Comparison of ENCODE assay signal across 10 cellular contexts in genomic region chr5:76953551-76954382, GRCh38. TPM values are rescaled to one million over a fixed set of nuclear protein-coding genes. Genes with fewer than 3 reads are reported as not detected.
DNase-seq lines count a peak whose midpoint lies in the region; ATAC-seq and TF ChIP-seq lines count a peak whose summit lies in the region.
"Had no signal": no experiment of that assay in that cellular context is flagged by ENCODE, and none has a peak within 500 bp of the region (broad histone marks: within the 10 kb centered on the region; RNA-seq: fewer than 3 reads in every experiment).

No MANE protein-coding gene starts in this region.

- H3K4me1 ChIP-seq in Peyer's patch (peaks cover 0 to 6% (median 0%) of the 10 kb centered on the region in 4 donors), fibroblast of lung (ENCODE audit: control insufficient read depth, extremely low read depth, insufficient read depth, low read length) (no peaks in the 10 kb centered on the region), neural progenitor cell (no peaks in the 10 kb centered on the region)

- intact Hi-C loops in activated CD4-positive, alpha-beta memory T cell treated with anti-CD3 and anti-CD28 coated beads for 36 hours (cut with micrococcal nuclease) = no loop called here

- no peak for ATAC-seq in GM18498 (IDR thresholded peaks at IDR 0.05; ENCODE audit: unreplicated experiment)

- peaks cover 34% of the 10 kb centered on the region for H3K27me3 Mint-ChIP-seq in neural progenitor cell (ENCODE audit: insufficient read depth, low read depth)
- H3K27me3 Mint-ChIP-seq in activated CD4-positive, alpha-beta memory T cell treated with anti-CD3 and anti-CD28 coated beads for 36 hours = peaks cover 37% of the 10 kb centered on the region

- TF ChIP-seq CTCF in AG04449 (IDR thresholded peaks at IDR 0.05; ENCODE audit: insufficient read depth, low read length, missing control alignments) (no peak), Peyer's patch (IDR thresholded peaks at IDR 0.05) (no peak), fibroblast of lung (conservative IDR thresholded peaks at IDR 0.05 in 1 of 2, IDR thresholded peaks at IDR 0.05 in 1 of 2; ENCODE audit: low read depth in 1 of 2, low read length in 2 of 2) (no peak), neural progenitor cell (IDR thresholded peaks at IDR 0.05) (peak; percentile 30)

- no peak for DNase-seq in AG04449 (ENCODE audit: low read depth, low spot score)
- no peak for DNase-seq in Peyer's patch
- peak; percentile 23 to 59 for DNase-seq in fibroblast of lung (ENCODE audit: low read depth in 2 of 2)
- peak; percentile 63 for DNase-seq in neural progenitor cell (ENCODE audit: low spot score)
- no peak for DNase-seq in GDM1 (lab: John Stamatoyannopoulos, UW)
- DNase-seq in activated CD4-positive, alpha-beta memory T cell treated with anti-CD3 and anti-CD28 coated beads for 36 hours = no peak
- DNase-seq in DMS153 treated with DMSO at 0.1 percent for 48 hours (lab: John Stamatoyannopoulos, UW; ENCODE audit: unreplicated experiment) = no peak
- DNase-seq: immature natural killer cell, NCI-H774 had no signal

- H4K20me1 ChIP-seq in fibroblast of lung (ENCODE audit: control insufficient read depth, extremely low read depth, insufficient read depth, low read length) (no peaks in the 10 kb centered on the region), neural progenitor cell (ENCODE audit: low read depth) (no peaks in the 10 kb centered on the region)

- peaks cover 6% of the 10 kb centered on the region for H3K9me3 Mint-ChIP-seq in neural progenitor cell
- no peaks in the 10 kb centered on the region for H3K9me3 Mint-ChIP-seq in activated CD4-positive, alpha-beta memory T cell treated with anti-CD3 and anti-CD28 coated beads for 36 hours
- H3K9me3 Mint-ChIP-seq: immature natural killer cell had no signal

- H3K9me3 ChIP-seq in Peyer's patch (no peaks in the 10 kb centered on the region), fibroblast of lung (ENCODE audit: control insufficient read depth, insufficient read depth, low read depth, low read length) (no peaks in the 10 kb centered on the region), neural progenitor cell (ENCODE audit: low read depth) (no peaks in the 10 kb centered on the region)

- H3K79me2 ChIP-seq in fibroblast of lung (ENCODE audit: control insufficient read depth, insufficient read depth, low read length) = no peaks in the 10 kb centered on the region
- H3K79me2 ChIP-seq in neural progenitor cell (ENCODE audit: low read depth) = no peaks in the 10 kb centered on the region

- H3K4me3 ChIP-seq in AG04449 (ENCODE audit: low read depth, low read length) (peak overlapping the region; percentile 42), Peyer's patch (peak overlapping the region in 3 of 4 donors; percentile 6 to 41 (median 29)), fibroblast of lung (replicated peaks in 1 of 4; ENCODE audit: control extremely low read depth in 1 of 4, insufficient read depth in 1 of 4, low read depth in 3 of 4, low read length in 4 of 4) (peak overlapping the region in 2 of 4 experiments; percentile 44 to 47), neural progenitor cell (peak overlapping the region; percentile 61)

- H3F3A ChIP-seq in neural progenitor cell (ENCODE audit: low read depth) = no peaks in the 10 kb centered on the region

- CTCF ChIA-PET in AG04449 (lab: Yijun Ruan, JAX) = no interaction called here
- CTCF ChIA-PET in activated CD4-positive, alpha-beta memory T cell treated with anti-CD3 and anti-CD28 coated beads for 36 hours (lab: Charles Lee) = no interaction called here

- TF ChIP-seq POLR2A in Peyer's patch (IDR thresholded peaks at IDR 0.05) = no peak

- H3K4me2 ChIP-seq in fibroblast of lung (ENCODE audit: extremely low read depth, insufficient read depth, low read length) (no peak overlapping the region), neural progenitor cell (peak overlapping the region; percentile 95)

- H3K27me3 ChIP-seq in Peyer's patch = peaks cover 0 to 10% of the 10 kb centered on the region in 2 donors
- peaks cover 27% of the 10 kb centered on the region for H3K27me3 ChIP-seq in fibroblast of lung (ENCODE audit: control insufficient read depth, insufficient read depth, low read length)
- H3K27me3 ChIP-seq in neural progenitor cell = peaks cover 65% of the 10 kb centered on the region

- H3K36me3 ChIP-seq in Peyer's patch (no peaks in the 10 kb centered on the region), fibroblast of lung (ENCODE audit: control insufficient read depth, insufficient read depth, low read length) (no peaks in the 10 kb centered on the region), neural progenitor cell (no peaks in the 10 kb centered on the region)

- peaks cover 10% of the 10 kb centered on the region for H3K4me1 Mint-ChIP-seq in neural progenitor cell
- H3K4me1 Mint-ChIP-seq in activated CD4-positive, alpha-beta memory T cell treated with anti-CD3 and anti-CD28 coated beads for 36 hours (ENCODE audit: low read depth) = peaks cover 8% of the 10 kb centered on the region
- H3K4me1 Mint-ChIP-seq: immature natural killer cell had no signal

- H3K4me3 Mint-ChIP-seq in neural progenitor cell = peak overlapping the region; percentile 84
- H3K4me3 Mint-ChIP-seq in activated CD4-positive, alpha-beta memory T cell treated with anti-CD3 and anti-CD28 coated beads for 36 hours = no peak overlapping the region
- H3K4me3 Mint-ChIP-seq: immature natural killer cell had no signal

- H3K9ac ChIP-seq in fibroblast of lung (ENCODE audit: insufficient read depth, low read length) = no peak overlapping the region
- H3K9ac ChIP-seq in neural progenitor cell = no peak overlapping the region

- no peak overlapping the region for H3K27ac ChIP-seq in Peyer's patch
- H3K27ac ChIP-seq in fibroblast of lung (ENCODE audit: insufficient read depth, low read length) = no peak overlapping the region
- no peak overlapping the region for H3K27ac ChIP-seq in neural progenitor cell

- no peaks in the 10 kb centered on the region for H3K36me3 Mint-ChIP-seq in neural progenitor cell
- H3K36me3 Mint-ChIP-seq in activated CD4-positive, alpha-beta memory T cell treated with anti-CD3 and anti-CD28 coated beads for 36 hours = no peaks in the 10 kb centered on the region
- H3K36me3 Mint-ChIP-seq: immature natural killer cell had no signal

- POLR2A ChIA-PET in AG04449 (lab: Yijun Ruan, JAX) = no interaction called here
- POLR2A ChIA-PET in activated CD4-positive, alpha-beta memory T cell treated with anti-CD3 and anti-CD28 coated beads for 36 hours (lab: Charles Lee) = no interaction called here

- no peak overlapping the region for H2AFZ ChIP-seq in fibroblast of lung (ENCODE audit: low read length)
- H2AFZ ChIP-seq in neural progenitor cell (replicated peaks) = peak overlapping the region; percentile 72

- H3K27ac Mint-ChIP-seq in neural progenitor cell = no peak overlapping the region
- no peak overlapping the region for H3K27ac Mint-ChIP-seq in activated CD4-positive, alpha-beta memory T cell treated with anti-CD3 and anti-CD28 coated beads for 36 hours
- H3K27ac Mint-ChIP-seq: immature natural killer cell had no signal

RNA-seq across cellular contexts. Expression of gene CRHBP, which starts 0.9 kb away (rescaled TPM):
- total RNA-seq in Peyer's patch (1 to 10 TPM in 2 of 4 donors, not detected in 2; 3.9 to 8.3 TPM), fibroblast of lung (under 0.01 and 0.17 TPM in 2 replicates), neural progenitor cell (ENCODE audit: low replicate concordance) (0.09 and 0.51 TPM in 2 replicates)
- 0.17 and 0.18 TPM in 2 replicates for polyA plus RNA-seq in fibroblast of lung
- polyA plus RNA-seq in fibroblast of lung (2012) = 0.21 TPM in 1 of 2 replicates, not detected in the other
- polyA minus RNA-seq in fibroblast of lung (ENCODE audit: low replicate concordance) = not detected in 2 replicates
- total RNA-seq in activated CD4-positive, alpha-beta memory T cell treated with anti-CD3 and anti-CD28 coated beads for 36 hours = not detected
- polyA plus RNA-seq: immature natural killer cell had no signal

Comparison
In these comparisons a context has a peak if more than half of its experiments do, and no peak if none do; other contexts are left out.
1. DNase-seq: peak in fibroblast of lung (2 of 2) and neural progenitor cell (single experiment); none in AG04449 (single experiment), Peyer's patch (0 of 3), GDM1 (single experiment), activated CD4-positive, alpha-beta memory T cell treated with anti-CD3 and anti-CD28 coated beads for 36 hours (single experiment) and DMS153 treated with DMSO at 0.1 percent for 48 hours (single experiment).